Comparison of ENCODE assay signal across 8 cellular contexts in the genomic region with DNA sequence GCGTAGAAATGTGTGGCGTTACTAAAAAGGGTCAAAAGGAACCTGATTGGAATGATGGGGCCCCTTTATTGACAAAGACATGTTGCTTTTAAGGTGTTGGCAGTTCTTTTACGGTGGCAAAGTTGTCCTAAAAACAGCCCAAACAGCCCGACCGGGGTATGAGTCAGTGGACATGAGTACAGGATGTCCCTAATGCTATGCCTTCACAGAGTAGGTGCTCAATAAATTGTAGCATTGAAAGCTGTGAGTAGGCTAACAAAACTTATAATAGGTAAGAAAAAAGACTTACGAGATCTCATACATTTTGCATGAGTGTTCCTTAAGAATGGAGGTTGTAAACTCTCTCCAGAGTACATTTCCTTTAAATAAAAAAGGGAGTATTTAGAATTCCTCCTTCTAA. TPM values are rescaled to one million over a fixed set of nuclear protein-coding genes. Genes with fewer than 3 reads are reported as not detected.
A peak's percentile ranks its signal among the peaks of the same experiment; 100 is the strongest.
DNase-seq lines count a peak whose midpoint lies in the region; ATAC-seq lines count a peak whose summit lies in the region.

No MANE protein-coding gene starts in this region.

- H3K36me3 ChIP-seq in CD4-positive, alpha-beta memory T cell (ENCODE audit: insufficient read depth, low read length): no peaks in the 10 kb centered on the region
- H3K36me3 ChIP-seq in MG63: no peaks in the 10 kb centered on the region

- peak overlapping the region; percentile 71 for H3K27ac ChIP-seq in CD4-positive, alpha-beta memory T cell (ENCODE audit: low read depth, low read length)

- no peaks in the 10 kb centered on the region for H3K9me3 ChIP-seq in CD4-positive, alpha-beta memory T cell (ENCODE audit: control insufficient read depth in 1 of 2, low read length in 2 of 2)
- H3K9me3 ChIP-seq in MG63: no peaks in the 10 kb centered on the region

- peak overlapping the region; percentile 49 to 85 for H3K4me3 ChIP-seq in CD4-positive, alpha-beta memory T cell (ENCODE audit: low read length in 2 of 2)
- peak overlapping the region; percentile 75; the same call in 1 of the 2 replicates for H3K4me3 ChIP-seq in MG63

- H3K27me3 ChIP-seq in CD4-positive, alpha-beta memory T cell (ENCODE audit: insufficient read depth, low read length): no peaks in the 10 kb centered on the region
- no peaks in the 10 kb centered on the region for H3K27me3 ChIP-seq in MG63

- H3K27me3 Mint-ChIP-seq in CD4-positive, alpha-beta memory T cell: no peaks in the 10 kb centered on the region
- no peaks in the 10 kb centered on the region for H3K27me3 Mint-ChIP-seq in central memory CD8-positive, alpha-beta T cell
- H3K27me3 Mint-ChIP-seq in natural killer cell treated with Interleukin-12 subunit alpha and Interleukin-12 subunit beta and Interleukin-15 and Interleukin-18, amount 100 ng/mL, for 72 hours: no peaks in the 10 kb centered on the region

- H3K27ac Mint-ChIP-seq in CD4-positive, alpha-beta memory T cell: peak overlapping the region; percentile 96 to 100 (median 97)
- peak overlapping the region; percentile 99 for H3K27ac Mint-ChIP-seq in central memory CD8-positive, alpha-beta T cell (ENCODE audit: low read depth)
- H3K27ac Mint-ChIP-seq in natural killer cell treated with Interleukin-12 subunit alpha and Interleukin-12 subunit beta and Interleukin-15 and Interleukin-18, amount 100 ng/mL, for 72 hours: peak overlapping the region; percentile 92 to 95

- no peak for ATAC-seq in central memory CD8-positive, alpha-beta T cell (replicated peaks; ENCODE audit: extremely low read depth, poor library complexity, severe bottlenecking)
- ATAC-seq in natural killer cell treated with Interleukin-12 subunit alpha and Interleukin-12 subunit beta and Interleukin-15 and Interleukin-18, amount 100 ng/mL, for 72 hours: no peak

- intact Hi-C loops in CD4-positive, alpha-beta memory T cell (cut with micrococcal nuclease): loop anchor here (5.0 kb wide), 2 partner anchors 291 to 321 kb away; partner anchors contain the start of gene CFAP54

- peak overlapping the region; percentile 93 to 100 (median 98) for H3K4me3 Mint-ChIP-seq in CD4-positive, alpha-beta memory T cell
- peak overlapping the region; percentile 94 for H3K4me3 Mint-ChIP-seq in central memory CD8-positive, alpha-beta T cell
- H3K4me3 Mint-ChIP-seq in natural killer cell treated with Interleukin-12 subunit alpha and Interleukin-12 subunit beta and Interleukin-15 and Interleukin-18, amount 100 ng/mL, for 72 hours: peak overlapping the region; percentile 95

- POLR2A ChIA-PET in CD4-positive, alpha-beta memory T cell (lab: Charles Lee; ENCODE audit: partially characterized antibody): interaction anchor here (1.5 to 6.6 kb wide), 5 partner anchors 12 to 204 kb away, joined by 3 to 233 read pairs (median 6); partner anchors contain the start of gene CDK17

- H3K4me1 Mint-ChIP-seq in CD4-positive, alpha-beta memory T cell: peaks cover 38 to 67% (median 50%) of the 10 kb centered on the region in 4 donors
- H3K4me1 Mint-ChIP-seq in central memory CD8-positive, alpha-beta T cell: peaks cover 46% of the 10 kb centered on the region
- H3K4me1 Mint-ChIP-seq in natural killer cell treated with Interleukin-12 subunit alpha and Interleukin-12 subunit beta and Interleukin-15 and Interleukin-18, amount 100 ng/mL, for 72 hours (ENCODE audit: low read depth in 2 of 2): peaks cover 33 to 36% of the 10 kb centered on the region in 2 donors

- DNase-seq in CD4-positive, alpha-beta memory T cell: peak in 1 of 5 donors; percentile 48
- DNase-seq in MG63 (no peak), NCI-H82 (lab: John Stamatoyannopoulos, UW) (no peak), DMS 273 treated with DMSO at 0.1 percent for 48 hours (lab: John Stamatoyannopoulos, UW) (no peak), middle frontal gyrus (ENCODE audit: extremely low spot score, low spot score) (no peak), NCI-H446 treated with DMSO at 0.1 percent for 48 hours (lab: John Stamatoyannopoulos, UW) (no peak)
- DNase-seq in central memory CD8-positive, alpha-beta T cell (ENCODE audit: low spot score in 2 of 2): no peak
- no peak for DNase-seq in natural killer cell treated with Interleukin-12 subunit alpha and Interleukin-12 subunit beta and Interleukin-15 and Interleukin-18, amount 100 ng/mL, for 72 hours (ENCODE audit: low spot score)

- H3K4me1 ChIP-seq in CD4-positive, alpha-beta memory T cell (ENCODE audit: insufficient read depth, low read length): peaks cover 66% of the 10 kb centered on the region

- H3K9me3 Mint-ChIP-seq in CD4-positive, alpha-beta memory T cell: peaks cover 0 to 5% (median 0%) of the 10 kb centered on the region in 8 donors
- no peaks in the 10 kb centered on the region for H3K9me3 Mint-ChIP-seq in central memory CD8-positive, alpha-beta T cell
- H3K9me3 Mint-ChIP-seq in natural killer cell treated with Interleukin-12 subunit alpha and Interleukin-12 subunit beta and Interleukin-15 and Interleukin-18, amount 100 ng/mL, for 72 hours: no peaks in the 10 kb centered on the region

- H3K36me3 Mint-ChIP-seq in CD4-positive, alpha-beta memory T cell: peaks cover 8 to 16% of the 10 kb centered on the region in 2 donors
- H3K36me3 Mint-ChIP-seq in central memory CD8-positive, alpha-beta T cell (ENCODE audit: insufficient read depth): peaks cover 22% of the 10 kb centered on the region
- H3K36me3 Mint-ChIP-seq in natural killer cell treated with Interleukin-12 subunit alpha and Interleukin-12 subunit beta and Interleukin-15 and Interleukin-18, amount 100 ng/mL, for 72 hours: peaks cover 11% of the 10 kb centered on the region

- CTCF ChIA-PET in CD4-positive, alpha-beta memory T cell (lab: Charles Lee; ENCODE audit: partially characterized antibody): interaction anchor here (1.3 to 13.9 kb wide), 2 partner anchors 16 to 202 kb away, joined by 3 to 149 read pairs; no protein-coding TSS in a partner anchor

RNA-seq across cellular contexts. Expression of gene ELK3, which starts 2.6 kb away (rescaled TPM):
- total RNA-seq in CD4-positive, alpha-beta memory T cell: 10 to 100 TPM; 56.4 to 56.5 TPM
- polyA plus RNA-seq in CD4-positive, alpha-beta memory T cell: 10 to 100 TPM; 20.8 to 56.5 TPM
- 4.8 and 5.7 TPM in 2 replicates for total RNA-seq in MG63 (2014; rRNA removed; shearing (Covaris generic); ENCODE audit: low replicate concordance)
- total RNA-seq in natural killer cell treated with Interleukin-12 subunit alpha and Interleukin-12 subunit beta and Interleukin-15 and Interleukin-18, amount 100 ng/mL, for 72 hours: 10 to 100 TPM; 16.0 to 21.6 TPM
